ENCODE assay signal across 18 cellular contexts in the genomic region with DNA sequence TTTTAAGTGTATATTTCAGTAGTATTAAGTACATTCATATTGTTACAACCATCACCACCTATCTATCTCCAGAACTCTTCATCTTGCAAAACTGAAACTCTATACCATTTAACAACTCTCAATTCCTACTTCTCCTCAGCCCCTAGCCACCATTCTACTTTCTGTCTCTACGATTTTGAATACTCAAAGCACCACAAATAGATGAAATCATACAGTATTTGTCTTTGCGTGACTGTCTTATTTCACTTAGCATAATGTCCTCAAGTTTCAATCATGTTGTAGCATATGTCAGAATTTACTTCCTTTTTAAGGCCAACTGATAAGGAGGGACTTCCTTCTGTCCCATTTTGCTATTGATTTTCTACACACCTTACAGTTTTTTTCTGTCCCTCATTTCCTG.
A peak's percentile ranks its signal among the peaks of the same experiment; 100 is the strongest.
DNase-seq lines count a peak whose midpoint lies in the region; ATAC-seq, FAIRE-seq and TF ChIP-seq lines count a peak whose summit lies in the region.
"Had no signal": no experiment of that assay in that cellular context is flagged by ENCODE, and none has a peak within 500 bp of the region (broad histone marks: within the 10 kb centered on the region; RNA-seq: fewer than 3 reads in every experiment).

No MANE protein-coding gene starts in this region.

- H3K27me3 Mint-ChIP-seq in stimulated activated memory B cell treated with anti-CD40 and anti-IgM and Interleukin-4, amounts not matched to agents 10 μg/mL and 1 μg/mL and 100 μg/mL, for 72 hours = no peaks in the 10 kb centered on the region
- H3K27me3 Mint-ChIP-seq in HFFc6 (ENCODE audit: insufficient read depth) = peaks cover 1% of the 10 kb centered on the region; the same call in 1 of the 2 replicates
- H3K27me3 Mint-ChIP-seq: activated naive CD4-positive, alpha-beta T cell treated with anti-CD3 and anti-CD28 coated beads, Interleukin-2, amount 50 U/mL, for 24 hours; central memory CD8-positive, alpha-beta T cell; stimulated activated naive CD8-positive, alpha-beta T cell treated with anti-CD3 and anti-CD28 coated beads, Interleukin-15, amount 100 ng/mL, for 72 hours had no signal

- no peak overlapping the region for H3K4me3 ChIP-seq in pancreas
- H3K4me3 ChIP-seq: esophagus squamous epithelium had no signal

- 84 to 86% methylated on average over 2 of the region's 2 CpGs for WGBS in pancreas, 2 donors

- H3K27ac Mint-ChIP-seq in stimulated activated memory B cell treated with anti-CD40 and anti-IgM and Interleukin-4, amounts not matched to agents 10 μg/mL and 1 μg/mL and 100 μg/mL, for 72 hours = no peak overlapping the region
- H3K27ac Mint-ChIP-seq in HFFc6 = no peak overlapping the region
- H3K27ac Mint-ChIP-seq: activated naive CD4-positive, alpha-beta T cell treated with anti-CD3 and anti-CD28 coated beads, Interleukin-2, amount 50 U/mL, for 24 hours had no signal

- H3K4me1 Mint-ChIP-seq in stimulated activated memory B cell treated with anti-CD40 and anti-IgM and Interleukin-4, amounts not matched to agents 10 μg/mL and 1 μg/mL and 100 μg/mL, for 72 hours = no peaks in the 10 kb centered on the region
- no peaks in the 10 kb centered on the region for H3K4me1 Mint-ChIP-seq in HFFc6 (ENCODE audit: low read depth)
- H3K4me1 Mint-ChIP-seq: activated naive CD4-positive, alpha-beta T cell treated with anti-CD3 and anti-CD28 coated beads, Interleukin-2, amount 50 U/mL, for 24 hours; central memory CD8-positive, alpha-beta T cell; stimulated activated naive CD8-positive, alpha-beta T cell treated with anti-CD3 and anti-CD28 coated beads, Interleukin-15, amount 100 ng/mL, for 72 hours had no signal

- DNase-seq in GM19240 (ENCODE audit: insufficient read length, low spot score) = peak; percentile 3
- DNase-seq in pancreas = no peak
- no peak for DNase-seq in HFFc6
- DNase-seq in T1000 (lab: John Stamatoyannopoulos, UW) = no peak
- DNase-seq: esophagus squamous epithelium; midbrain; NCI-H2107; posterior cingulate gyrus; RPMI8226; stimulated activated CD4-positive, alpha-beta T cell treated with anti-CD3 and anti-CD28 coated beads, Interleukin-4, amount 100 ng/mL, for 1 hour; stimulated activated naive CD8-positive, alpha-beta T cell treated with anti-CD3 and anti-CD28 coated beads, Interleukin-15, amount 100 ng/mL, for 72 hours; T-helper 9 cell had no signal

- H3K36me3 Mint-ChIP-seq in stimulated activated memory B cell treated with anti-CD40 and anti-IgM and Interleukin-4, amounts not matched to agents 10 μg/mL and 1 μg/mL and 100 μg/mL, for 72 hours = peaks cover 6% of the 10 kb centered on the region
- no peaks in the 10 kb centered on the region for H3K36me3 Mint-ChIP-seq in HFFc6 (ENCODE audit: low read depth)
- H3K36me3 Mint-ChIP-seq: activated naive CD4-positive, alpha-beta T cell treated with anti-CD3 and anti-CD28 coated beads, Interleukin-2, amount 50 U/mL, for 24 hours had no signal

- H3K27ac ChIP-seq in pancreas = no peak overlapping the region
- H3K27ac ChIP-seq: esophagus squamous epithelium had no signal

- no peak overlapping the region for H3K4me3 Mint-ChIP-seq in stimulated activated memory B cell treated with anti-CD40 and anti-IgM and Interleukin-4, amounts not matched to agents 10 μg/mL and 1 μg/mL and 100 μg/mL, for 72 hours
- no peak overlapping the region for H3K4me3 Mint-ChIP-seq in HFFc6
- H3K4me3 Mint-ChIP-seq: activated naive CD4-positive, alpha-beta T cell treated with anti-CD3 and anti-CD28 coated beads, Interleukin-2, amount 50 U/mL, for 24 hours; central memory CD8-positive, alpha-beta T cell; stimulated activated naive CD8-positive, alpha-beta T cell treated with anti-CD3 and anti-CD28 coated beads, Interleukin-15, amount 100 ng/mL, for 72 hours had no signal

- TF ChIP-seq CTCF in pancreas (IDR thresholded peaks at IDR 0.05) = no peak
- no peak for TF ChIP-seq CTCF in HFFc6 (IDR thresholded peaks at IDR 0.05)

- no peak for FAIRE-seq in pancreas (lab: Jason Lieb, UNC)

- H3K9me3 Mint-ChIP-seq in stimulated activated memory B cell treated with anti-CD40 and anti-IgM and Interleukin-4, amounts not matched to agents 10 μg/mL and 1 μg/mL and 100 μg/mL, for 72 hours = peaks cover 29% of the 10 kb centered on the region
- H3K9me3 Mint-ChIP-seq in HFFc6 = peaks cover 5% of the 10 kb centered on the region; the same call in 1 of the 2 replicates

- no peaks in the 10 kb centered on the region for H3K4me1 ChIP-seq in pancreas
- H3K4me1 ChIP-seq: esophagus squamous epithelium had no signal

- no peaks in the 10 kb centered on the region for H3K36me3 ChIP-seq in pancreas
- H3K36me3 ChIP-seq: esophagus squamous epithelium had no signal

- no peaks in the 10 kb centered on the region for H3K9me3 ChIP-seq in pancreas

- ATAC-seq in GM21786 (IDR thresholded peaks at IDR 0.05; ENCODE audit: unreplicated experiment) (peak; percentile 75), HG03135 (IDR thresholded peaks at IDR 0.05; ENCODE audit: unreplicated experiment) (peak; percentile 71), pancreas (no peak)
- ATAC-seq in stimulated activated memory B cell treated with anti-CD40 and anti-IgM and Interleukin-4, amounts not matched to agents 10 μg/mL and 1 μg/mL and 100 μg/mL, for 72 hours = peak; percentile 74
- ATAC-seq: HCT116; stimulated activated naive CD8-positive, alpha-beta T cell treated with anti-CD3 and anti-CD28 coated beads, Interleukin-15, amount 100 ng/mL, for 72 hours had no signal

- intact Hi-C loops in pancreas (cut with DNase I) = no loop called here

- H3K27me3 ChIP-seq in pancreas = no peaks in the 10 kb centered on the region
- H3K27me3 ChIP-seq: esophagus squamous epithelium had no signal

Comparison
In these comparisons a context has a peak if more than half of its experiments do, and no peak if none do; other contexts are left out.
1. ATAC-seq: peak in GM21786 (single experiment), HG03135 (single experiment) and stimulated activated memory B cell treated with anti-CD40 and anti-IgM and Interleukin-4, amounts not matched to agents 10 μg/mL and 1 μg/mL and 100 μg/mL, for 72 hours (single experiment); none in pancreas (0 of 4).